ENCODE assay signal across 1 cellular context in the genomic region with DNA sequence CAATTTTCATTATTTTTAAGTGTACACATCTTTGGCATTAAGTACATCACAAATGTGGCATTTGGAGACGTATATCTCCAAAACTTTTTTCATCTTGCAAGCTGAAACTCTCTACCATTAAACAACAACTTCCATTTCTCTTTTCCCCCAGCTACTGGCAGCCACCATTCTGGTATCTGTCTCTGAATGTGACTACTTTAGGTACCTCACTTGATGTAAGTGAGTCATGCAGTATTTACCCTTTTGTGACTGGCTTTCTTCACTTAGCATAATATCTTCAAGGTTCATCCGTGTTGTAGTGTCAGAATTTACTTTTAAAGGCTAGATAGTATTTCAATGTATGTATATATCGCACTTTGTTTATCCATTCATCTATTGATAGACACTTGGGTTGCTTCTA.
TF ChIP-seq lines count a peak whose summit lies in the region.

No MANE protein-coding gene starts in this region.

TF ChIP-seq in K562, 482 proteins besides CTCF, POLR2A, EP300 and RAD21:
- TF ChIP-seq, protein P1, sequence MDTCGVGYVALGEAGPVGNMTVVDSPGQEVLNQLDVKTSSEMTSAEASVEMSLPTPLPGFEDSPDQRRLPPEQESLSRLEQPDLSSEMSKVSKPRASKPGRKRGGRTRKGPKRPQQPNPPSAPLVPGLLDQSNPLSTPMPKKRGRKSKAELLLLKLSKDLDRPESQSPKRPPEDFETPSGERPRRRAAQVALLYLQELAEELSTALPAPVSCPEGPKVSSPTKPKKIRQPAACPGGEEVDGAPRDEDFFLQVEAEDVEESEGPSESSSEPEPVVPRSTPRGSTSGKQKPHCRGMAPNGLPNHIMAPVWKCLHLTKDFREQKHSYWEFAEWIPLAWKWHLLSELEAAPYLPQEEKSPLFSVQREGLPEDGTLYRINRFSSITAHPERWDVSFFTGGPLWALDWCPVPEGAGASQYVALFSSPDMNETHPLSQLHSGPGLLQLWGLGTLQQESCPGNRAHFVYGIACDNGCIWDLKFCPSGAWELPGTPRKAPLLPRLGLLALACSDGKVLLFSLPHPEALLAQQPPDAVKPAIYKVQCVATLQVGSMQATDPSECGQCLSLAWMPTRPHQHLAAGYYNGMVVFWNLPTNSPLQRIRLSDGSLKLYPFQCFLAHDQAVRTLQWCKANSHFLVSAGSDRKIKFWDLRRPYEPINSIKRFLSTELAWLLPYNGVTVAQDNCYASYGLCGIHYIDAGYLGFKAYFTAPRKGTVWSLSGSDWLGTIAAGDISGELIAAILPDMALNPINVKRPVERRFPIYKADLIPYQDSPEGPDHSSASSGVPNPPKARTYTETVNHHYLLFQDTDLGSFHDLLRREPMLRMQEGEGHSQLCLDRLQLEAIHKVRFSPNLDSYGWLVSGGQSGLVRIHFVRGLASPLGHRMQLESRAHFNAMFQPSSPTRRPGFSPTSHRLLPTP (IDR thresholded peaks at IDR 0.05; ENCODE audit: borderline replicate concordance, extremely low read depth, insufficient read length): no peak
- TF ChIP-seq HMG20A (CRISPR knock-in tag; conservative IDR thresholded peaks at IDR 0.05): no peak
- TF ChIP-seq NCOA1 (IDR thresholded peaks at IDR 0.05; ENCODE audit: low read depth): no peak
- TF ChIP-seq KDM4B (IDR thresholded peaks at IDR 0.05; ENCODE audit: borderline replicate concordance in 2 of 2, low read depth in 1 of 2): no peak
- no peak for TF ChIP-seq ZFP1 (CRISPR knock-in tag; IDR thresholded peaks at IDR 0.05)
- TF ChIP-seq FOSL1 (tag; conservative IDR thresholded peaks at IDR 0.05): peak; percentile 28; the same call in 1 of the 2 replicates
- 0 out of 2 replicates have a peak, but pooled peaks have one; percentile 9 for TF ChIP-seq JUND (IDR thresholded peaks at IDR 0.05; ENCODE audit: borderline replicate concordance, low read depth, low read length)
- no peak for TF ChIP-seq JUND (tag; IDR thresholded peaks at IDR 0.05; ENCODE audit: borderline replicate concordance, low read depth, low read length)
